8 cellular contexts compared by ENCODE assay signal in the genomic region with DNA sequence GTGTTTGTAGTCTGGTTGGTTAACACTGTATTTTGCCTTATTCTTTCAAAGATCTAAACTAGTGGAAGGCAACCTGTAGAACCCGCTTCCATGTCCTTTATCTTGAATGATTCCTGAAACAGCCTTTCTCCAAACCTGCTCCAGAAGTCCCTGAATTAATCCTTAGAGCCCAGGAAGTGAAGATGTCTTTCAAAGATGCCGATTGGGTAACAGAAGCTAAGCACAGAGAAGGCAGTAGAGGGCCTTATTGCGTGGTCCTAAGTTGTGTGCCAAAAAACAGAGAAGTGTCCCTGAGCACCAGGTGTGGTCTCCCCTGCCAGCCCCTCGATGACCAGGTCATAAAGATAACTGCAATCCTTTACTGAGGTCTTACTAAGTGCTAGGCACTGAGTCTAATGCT. TPM values are rescaled to one million over a fixed set of nuclear protein-coding genes. Genes with fewer than 3 reads are reported as not detected.
DNase-seq lines count a peak whose midpoint lies in the region; ATAC-seq, FAIRE-seq and TF ChIP-seq lines count a peak whose summit lies in the region.

No MANE protein-coding gene starts in this region.

- no peak overlapping the region for H4K5ac ChIP-seq in H1 (ENCODE audit: insufficient read length, low read depth, low read length)

- peak in 1 of 2 experiments; percentile 12; a peak in 1 of 4 replicates for TF ChIP-seq RAD21 in H1 (IDR thresholded peaks at IDR 0.05 in 1 of 2, conservative IDR thresholded peaks at IDR 0.05 in 1 of 2; ENCODE audit: low read depth in 2 of 2, low read length in 2 of 2)

- H3K27me3 ChIP-seq in H1 (replicated peaks in 1 of 4; ENCODE audit: control insufficient read depth in 3 of 4, extremely low read depth in 1 of 4, insufficient read depth in 3 of 4, low read length in 3 of 4): no peaks in the 10 kb centered on the region; a peak in 2 of 7 replicates

- H3K23ac ChIP-seq in H1 (ENCODE audit: insufficient read length): no peak overlapping the region

- ATAC-seq in naive B cell (ENCODE audit: low read depth in 2 of 2) (peak in 1 of 2 donors; percentile 20), HG03439 (IDR thresholded peaks at IDR 0.05; ENCODE audit: unreplicated experiment) (no peak), GM19467 (IDR thresholded peaks at IDR 0.05; ENCODE audit: unreplicated experiment) (no peak)

- CTCF ChIA-PET in H1 (lab: Charles Lee; ENCODE audit: partially characterized antibody): interaction anchor here (0.8 to 2.3 kb wide), 12 partner anchors 9 to 384 kb away, joined by 3 to 10 read pairs (median 4); partner anchors contain the start of gene ZSCAN16

- H3K14ac ChIP-seq in H1 (ENCODE audit: insufficient read length): no peak overlapping the region

- H3K4me3 Mint-ChIP-seq in naive B cell: peak overlapping the region; percentile 88 to 96 (median 94)

- H3K36me3 Mint-ChIP-seq in naive B cell: no peaks in the 10 kb centered on the region

- peaks cover 0 to 6% (median 2%) of the 10 kb centered on the region in 4 experiments; a peak in 3 of 7 replicates for H3K4me1 ChIP-seq in H1 (replicated peaks in 1 of 4; ENCODE audit: control insufficient read depth in 3 of 4, insufficient read depth in 4 of 4, low read length in 3 of 4)

- DNase-seq in DMS53 (lab: John Stamatoyannopoulos, UW) (peak; percentile 50), HCEC 1CT (peak; percentile 36), RPMI8226 (peak; percentile 21), H1 (ENCODE audit: low read depth in 1 of 2, low spot score in 2 of 2) (no peak), naive B cell (no peak)
- no peak for DNase-seq in activated CD8-positive, alpha-beta memory T cell treated with anti-CD3 and anti-CD28 coated beads for 24 hours

- no peak overlapping the region for H2BK12ac ChIP-seq in H1 (ENCODE audit: low read depth, low read length)

- TF ChIP-seq EP300 in H1 (IDR thresholded peaks at IDR 0.05; ENCODE audit: borderline replicate concordance in 1 of 2, low read depth in 2 of 2, low read length in 2 of 2): no peak

- POLR2A ChIA-PET in H1 (lab: Charles Lee; ENCODE audit: partially characterized antibody): interaction anchor here (0.7 to 2.0 kb wide), 10 partner anchors 9 to 238 kb away, joined by 3 to 10 read pairs (median 5); partner anchors contain the start of genes ZNF165 and ZSCAN16

- H3K18ac ChIP-seq in H1 (ENCODE audit: extremely low read depth, low read length): no peak overlapping the region

- H4K8ac ChIP-seq in H1 (ENCODE audit: extremely low read depth, insufficient read depth, low read length): no peak overlapping the region

- no peak for TF ChIP-seq POLR2A in H1 (IDR thresholded peaks at IDR 0.05; ENCODE audit: control extremely low read depth in 1 of 2, low read depth in 2 of 2, low read length in 2 of 2)

- peak overlapping the region; percentile 69 to 84 for H3K4me2 ChIP-seq in H1 (ENCODE audit: insufficient read depth in 1 of 2, low read depth in 2 of 2, low read length in 2 of 2)

- no peak overlapping the region for H3K56ac ChIP-seq in H1 (replicated peaks; ENCODE audit: insufficient read length, low read depth, low read length)

- no peak overlapping the region for H2BK15ac ChIP-seq in H1 (ENCODE audit: low read length)

- no peak for TF ChIP-seq CTCF in H1 (IDR thresholded peaks at IDR 0.05; ENCODE audit: control extremely low read depth in 1 of 3, insufficient read depth in 1 of 3, low read depth in 1 of 3, low read length in 3 of 3)

- no peak overlapping the region for H2BK20ac ChIP-seq in H1 (ENCODE audit: low read length)

- H3K79me1 ChIP-seq in H1 (ENCODE audit: low read depth, low read length): no peaks in the 10 kb centered on the region

- H3K4ac ChIP-seq in H1 (replicated peaks; ENCODE audit: insufficient read length, low read depth, low read length): no peak overlapping the region

- no peaks in the 10 kb centered on the region for H3K9me3 ChIP-seq in H1 (ENCODE audit: insufficient read depth in 2 of 2, low read depth in 1 of 2, low read length in 1 of 2)

- 34% methylated on average over 4 of the region's 4 CpGs; no CpG with 5 or more reads in 1 of the 2 experiments for WGBS in H1 (ENCODE audit: extremely low coverage in 1 of 2, insufficient coverage in 1 of 2, insufficient read length in 1 of 2, insufficient replicate concordance in 2 of 2, low coverage in 1 of 2, low lambda C conversion rate in 2 of 2, missing lambda C conversion rate in 1 of 2), 2 experiments

- H3K4me3 ChIP-seq in H1 (ENCODE audit: extremely low read depth in 1 of 4, insufficient read depth in 2 of 4, low read depth in 3 of 4, low read length in 4 of 4): peak overlapping the region; percentile 62 to 79 (median 76)

- peak overlapping the region; percentile 93 for H2AFZ ChIP-seq in H1 (ENCODE audit: low read length)

- no peak overlapping the region for H2BK120ac ChIP-seq in H1 (replicated peaks; ENCODE audit: low read depth, low read length)

- H3K79me2 ChIP-seq in H1 (ENCODE audit: control insufficient read depth in 1 of 2, insufficient read depth in 2 of 2, low read length in 2 of 2): no peaks in the 10 kb centered on the region

- no peak overlapping the region for H2BK5ac ChIP-seq in H1 (ENCODE audit: low read depth, low read length)

- FAIRE-seq in H1 (lab: Jason Lieb, UNC): no peak

- H4K91ac ChIP-seq in H1 (replicated peaks; ENCODE audit: insufficient read length, low read length): no peak overlapping the region

- H3K23me2 ChIP-seq in H1 (ENCODE audit: low read depth, low read length): peaks cover 2% of the 10 kb centered on the region; the same call in 1 of the 2 replicates

- no peak overlapping the region for H2AK5ac ChIP-seq in H1 (ENCODE audit: low read depth, low read length)

- H3K4me1 Mint-ChIP-seq in naive B cell: peaks cover 5 to 14% (median 12%) of the 10 kb centered on the region in 3 donors

- H3K27ac ChIP-seq in H1 (ENCODE audit: low read depth, low read length): no peak overlapping the region

- H3K9me3 Mint-ChIP-seq in naive B cell: peaks cover 0 to 5% (median 0%) of the 10 kb centered on the region in 7 donors

- no peaks in the 10 kb centered on the region for H3K36me3 ChIP-seq in H1 (ENCODE audit: control insufficient read depth in 2 of 4, insufficient read depth in 4 of 4, low read length in 3 of 4)

- H4K20me1 ChIP-seq in H1 (replicated peaks in 1 of 2; ENCODE audit: control insufficient read depth in 1 of 2, insufficient read depth in 2 of 2, low read length in 2 of 2): no peaks in the 10 kb centered on the region

- H3K27ac Mint-ChIP-seq in naive B cell: peak overlapping the region; percentile 92 to 98 (median 94)

- H3K9ac ChIP-seq in H1 (replicated peaks in 1 of 4; ENCODE audit: extremely low read depth in 1 of 4, low read depth in 3 of 4, low read length in 3 of 4): peak overlapping the region in 1 of 4 experiments; percentile 62; a peak in 1 of 7 replicates

- peaks cover 11 to 16% (median 12%) of the 10 kb centered on the region in 3 donors for H3K27me3 Mint-ChIP-seq in naive B cell

TF ChIP-seq in H1, 55 proteins besides CTCF, POLR2A, EP300 and RAD21 (continues in another document):
- TF ChIP-seq, protein P1, sequence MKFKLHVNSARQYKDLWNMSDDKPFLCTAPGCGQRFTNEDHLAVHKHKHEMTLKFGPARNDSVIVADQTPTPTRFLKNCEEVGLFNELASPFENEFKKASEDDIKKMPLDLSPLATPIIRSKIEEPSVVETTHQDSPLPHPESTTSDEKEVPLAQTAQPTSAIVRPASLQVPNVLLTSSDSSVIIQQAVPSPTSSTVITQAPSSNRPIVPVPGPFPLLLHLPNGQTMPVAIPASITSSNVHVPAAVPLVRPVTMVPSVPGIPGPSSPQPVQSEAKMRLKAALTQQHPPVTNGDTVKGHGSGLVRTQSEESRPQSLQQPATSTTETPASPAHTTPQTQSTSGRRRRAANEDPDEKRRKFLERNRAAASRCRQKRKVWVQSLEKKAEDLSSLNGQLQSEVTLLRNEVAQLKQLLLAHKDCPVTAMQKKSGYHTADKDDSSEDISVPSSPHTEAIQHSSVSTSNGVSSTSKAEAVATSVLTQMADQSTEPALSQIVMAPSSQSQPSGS (IDR thresholded peaks at IDR 0.05; ENCODE audit: low read length): no peak
- TF ChIP-seq RNF2 (IDR thresholded peaks at IDR 0.05; ENCODE audit: borderline replicate concordance, low read depth, low read length, missing control alignments, poor library complexity, severe bottlenecking) (no peak), BRCA1 (IDR thresholded peaks at IDR 0.05; ENCODE audit: low read depth, low read length) (no peak)

RNA-seq across cellular contexts. Expression of gene ZSCAN16, which starts 19.1 kb away (rescaled TPM):
- 7.4 and 9.4 TPM in 2 replicates for total RNA-seq in H1 (2021; fragmentation: NEBNext Ultra II Directional; extraction: Animal tissue kit (Norgen Biotek cat#: 25700))
- polyA plus RNA-seq in H1 (2011; rRNA removed): 1.9 and 3.6 TPM in 2 replicates
- 6.8 TPM for polyA plus RNA-seq in H1 (2011; cell fraction: cytosol; rRNA removed)
- polyA plus RNA-seq in H1 (2011; cell fraction: nucleus; rRNA removed): 4.2 TPM
- polyA plus RNA-seq in H1 (2012, experiment 1 of 2): 8.0 to 11.4 TPM (median 10.0 TPM) in 4 replicates
- polyA plus RNA-seq in H1 (2012, experiment 2 of 2): 0.96 TPM
- 9.6 TPM for polyA plus RNA-seq in H1 (2013, experiment 1 of 2)
- 9.1 TPM for polyA plus RNA-seq in H1 (2013, experiment 2 of 2)
- polyA minus RNA-seq in H1 (2011; rRNA and poly(A)+ RNA removed): 10.2 and 13.4 TPM in 2 replicates
- polyA minus RNA-seq in H1 (2011; cell fraction: cytosol; rRNA and poly(A)+ RNA removed): 3.7 TPM
- 9.1 TPM for polyA minus RNA-seq in H1 (2011; cell fraction: nucleus; rRNA and poly(A)+ RNA removed)
- 10 to 100 TPM; 11.3 to 21.3 (median 14.7) TPM for polyA plus RNA-seq in naive B cell (ENCODE audit: low read depth in 6 of 6)

RNA-seq across cellular contexts. Expression of gene ZNF165, which starts 24.9 kb away (rescaled TPM):
- total RNA-seq in H1 (2021; fragmentation: NEBNext Ultra II Directional; extraction: Animal tissue kit (Norgen Biotek cat#: 25700)): 9.3 and 10.2 TPM in 2 replicates
- polyA plus RNA-seq in H1 (2011; rRNA removed): 0.71 and 1.2 TPM in 2 replicates
- 1.2 TPM for polyA plus RNA-seq in H1 (2011; cell fraction: cytosol; rRNA removed)
- polyA plus RNA-seq in H1 (2011; cell fraction: nucleus; rRNA removed): 1.3 TPM
- polyA plus RNA-seq in H1 (2012, experiment 1 of 2): 2.6 to 6.1 TPM (median 4.3 TPM) in 4 replicates
- 0.38 TPM for polyA plus RNA-seq in H1 (2012, experiment 2 of 2)
- 4.3 TPM for polyA plus RNA-seq in H1 (2013, experiment 1 of 2)
- 3.9 TPM for polyA plus RNA-seq in H1 (2013, experiment 2 of 2)
- polyA minus RNA-seq in H1 (2011; rRNA and poly(A)+ RNA removed): 3.8 and 4.2 TPM in 2 replicates
- polyA minus RNA-seq in H1 (2011; cell fraction: cytosol; rRNA and poly(A)+ RNA removed): 2.4 TPM
- 4.1 TPM for polyA minus RNA-seq in H1 (2011; cell fraction: nucleus; rRNA and poly(A)+ RNA removed)
- polyA plus RNA-seq in naive B cell (ENCODE audit: low read depth in 6 of 6): 1 to 10 TPM; 3.6 to 7.1 (median 5.3) TPM

RNA-seq across cellular contexts. Expression of gene ZKSCAN8, which starts 36.4 kb away (rescaled TPM):
- total RNA-seq in H1 (2021; fragmentation: NEBNext Ultra II Directional; extraction: Animal tissue kit (Norgen Biotek cat#: 25700)): 23.3 and 24.1 TPM in 2 replicates
- polyA plus RNA-seq in H1 (2011; rRNA removed): 8.6 and 10.7 TPM in 2 replicates
- 10.7 TPM for polyA plus RNA-seq in H1 (2011; cell fraction: cytosol; rRNA removed)
- polyA plus RNA-seq in H1 (2011; cell fraction: nucleus; rRNA removed): 16.7 TPM
- 8.4 to 15.2 TPM (median 11.4 TPM) in 4 replicates for polyA plus RNA-seq in H1 (2012, experiment 1 of 2)
- 0.47 TPM for polyA plus RNA-seq in H1 (2012, experiment 2 of 2)
- 14.9 TPM for polyA plus RNA-seq in H1 (2013, experiment 1 of 2)
- 12.5 TPM for polyA plus RNA-seq in H1 (2013, experiment 2 of 2)
- polyA minus RNA-seq in H1 (2011; rRNA and poly(A)+ RNA removed): 21.7 and 34.5 TPM in 2 replicates
- 16.1 TPM for polyA minus RNA-seq in H1 (2011; cell fraction: cytosol; rRNA and poly(A)+ RNA removed)
- 21.3 TPM for polyA minus RNA-seq in H1 (2011; cell fraction: nucleus; rRNA and poly(A)+ RNA removed)
- 1 to 10 TPM in 4 of 6 donors, under 1 TPM in 1, not detected in 1; 0.95 to 2.6 (median 1.1) TPM for polyA plus RNA-seq in naive B cell (ENCODE audit: low read depth in 6 of 6)

Comparison
In these comparisons a context has a peak if more than half of its experiments do, and no peak if none do; other contexts are left out.
1. DNase-seq: peak in DMS53 (single experiment), HCEC 1CT (single experiment) and RPMI8226 (single experiment); none in H1 (0 of 2), naive B cell (single experiment) and activated CD8-positive, alpha-beta memory T cell treated with anti-CD3 and anti-CD28 coated beads for 24 hours (single experiment).